ENCODE assay signal across 15 cellular contexts in genomic region chr2:64698068-64698645, GRCh38. TPM values are rescaled to one million over a fixed set of nuclear protein-coding genes. Genes with fewer than 3 reads are reported as not detected.
A peak's percentile ranks its signal among the peaks of the same experiment; 100 is the strongest.
DNase-seq lines count a peak whose midpoint lies in the region; ATAC-seq and TF ChIP-seq lines count a peak whose summit lies in the region.
"Had no signal": no experiment of that assay in that cellular context is flagged by ENCODE, and none has a peak within 500 bp of the region (broad histone marks: within the 10 kb centered on the region; RNA-seq: fewer than 3 reads in every experiment).

No MANE protein-coding gene starts in this region.

- TF ChIP-seq CTCF in SK-N-SH (IDR thresholded peaks at IDR 0.05) (no peak), HEK293 (tag by site-specific recombination; IDR thresholded peaks at IDR 0.05) (no peak)

- H2BK12ac ChIP-seq in mesenchymal stem cell (ENCODE audit: low read length in 2 of 2): no peak overlapping the region

- H4K91ac ChIP-seq in mesenchymal stem cell (ENCODE audit: low read length): no peak overlapping the region

- H3K9me3 ChIP-seq in SK-N-SH: no peaks in the 10 kb centered on the region
- no peaks in the 10 kb centered on the region for H3K9me3 ChIP-seq in HEK293 (ENCODE audit: control insufficient read depth, insufficient read depth, low read depth, low read length)
- no peaks in the 10 kb centered on the region for H3K9me3 ChIP-seq in mesenchymal stem cell (ENCODE audit: control insufficient read depth, low read length)
- H3K9me3 ChIP-seq in MG63: no peaks in the 10 kb centered on the region
- H3K9me3 ChIP-seq: spleen, thoracic aorta had no signal

- H3K36me3 ChIP-seq in SK-N-SH (replicated peaks in 1 of 2; ENCODE audit: control insufficient read depth in 1 of 2, insufficient read depth in 2 of 2, low read length in 1 of 2) (no peaks in the 10 kb centered on the region), HEK293 (ENCODE audit: control insufficient read depth in 2 of 2, insufficient read depth in 1 of 2, low read length in 2 of 2) (no peaks in the 10 kb centered on the region), mesenchymal stem cell (ENCODE audit: control insufficient read depth in 1 of 2, insufficient read depth in 2 of 2, low read depth in 1 of 2, low read length in 2 of 2) (peaks cover 0 to 8% of the 10 kb centered on the region in 2 experiments), MG63 (peaks cover 8% of the 10 kb centered on the region)
- H3K36me3 ChIP-seq: spleen, thoracic aorta had no signal

- H4K20me1 ChIP-seq in SK-N-SH (ENCODE audit: insufficient read depth): no peaks in the 10 kb centered on the region

- no peak overlapping the region for H3K4ac ChIP-seq in mesenchymal stem cell (ENCODE audit: low read depth in 1 of 2, low read length in 2 of 2)

- no peak overlapping the region for H3K4me3 ChIP-seq in SK-N-SH (ENCODE audit: low read depth in 2 of 2, low read length in 1 of 2)
- no peak overlapping the region for H3K4me3 ChIP-seq in HEK293 (ENCODE audit: low read depth, low read length)
- H3K4me3 ChIP-seq in mesenchymal stem cell (ENCODE audit: insufficient read depth in 1 of 2, low read depth in 1 of 2, low read length in 2 of 2): no peak overlapping the region
- no peak overlapping the region for H3K4me3 ChIP-seq in MG63
- H3K4me3 ChIP-seq: spleen, thoracic aorta had no signal

- H3K23ac ChIP-seq in mesenchymal stem cell (ENCODE audit: low read length in 2 of 2): no peak overlapping the region

- no peak overlapping the region for H2BK15ac ChIP-seq in mesenchymal stem cell (ENCODE audit: low read depth, poor library complexity, severe bottlenecking)

- no peak overlapping the region for H2BK120ac ChIP-seq in mesenchymal stem cell (ENCODE audit: low read depth, low read length)

- peaks cover 3% of the 10 kb centered on the region for H3K9me3 Mint-ChIP-seq in activated naive CD8-positive, alpha-beta T cell treated with anti-CD3 and anti-CD28 coated beads, Interleukin-2, amount 10 ng/mL, durations not matched to agents 7 days and 5 days
- H3K9me3 Mint-ChIP-seq: CD4-positive, alpha-beta memory T cell had no signal

- peaks cover 10% of the 10 kb centered on the region for H3K79me1 ChIP-seq in mesenchymal stem cell (replicated peaks; ENCODE audit: low read length, poor library complexity, severe bottlenecking)

- H2AFZ ChIP-seq in SK-N-SH (ENCODE audit: low read depth) (no peak overlapping the region; the same call in 1 of the 2 replicates), mesenchymal stem cell (ENCODE audit: low read depth, low read length) (no peak overlapping the region)

- no peak overlapping the region for H3K9ac ChIP-seq in SK-N-SH
- H3K9ac ChIP-seq in mesenchymal stem cell (ENCODE audit: low read length): peak overlapping the region; percentile 48

- POLR2A ChIA-PET in SK-N-SH (lab: Yijun Ruan, JAX) (no interaction called here), HEK293 (lab: Yijun Ruan, JAX) (interaction anchor here (0.5 kb wide), 1 partner anchor 28 kb away, joined by 3 read pairs; no protein-coding TSS in a partner anchor)
- POLR2A ChIA-PET in activated naive CD8-positive, alpha-beta T cell treated with anti-CD3 and anti-CD28 coated beads, Interleukin-2, amount 10 ng/mL, durations not matched to agents 7 days and 5 days (lab: Charles Lee): interaction anchor here (0.9 to 2.0 kb wide), 2 partner anchors 31 to 45 kb away, joined by 3 to 13 read pairs; partner anchors contain the start of gene SERTAD2

- no peak overlapping the region for H2AK5ac ChIP-seq in mesenchymal stem cell (ENCODE audit: low read length, severe bottlenecking)

- H3K4me2 ChIP-seq in SK-N-SH (0 out of 2 replicates have a peak overlapping the region, but pooled peaks have one; percentile 24), mesenchymal stem cell (ENCODE audit: low read length, poor library complexity, severe bottlenecking) (no peak overlapping the region)

- H3K27ac Mint-ChIP-seq in activated naive CD8-positive, alpha-beta T cell treated with anti-CD3 and anti-CD28 coated beads, Interleukin-2, amount 10 ng/mL, durations not matched to agents 7 days and 5 days: peak overlapping the region; percentile 62

- H3F3A ChIP-seq in SK-N-SH (replicated peaks; ENCODE audit: insufficient read depth): peaks cover 17% of the 10 kb centered on the region

- peaks cover 43% of the 10 kb centered on the region for H3K4me1 Mint-ChIP-seq in activated naive CD8-positive, alpha-beta T cell treated with anti-CD3 and anti-CD28 coated beads, Interleukin-2, amount 10 ng/mL, durations not matched to agents 7 days and 5 days

- DNase-seq in SK-N-SH: no peak
- no peak for DNase-seq in activated naive CD8-positive, alpha-beta T cell treated with anti-CD3 and anti-CD28 coated beads, Interleukin-2, amount 10 ng/mL, durations not matched to agents 7 days and 5 days
- DNase-seq in mesenchymal stem cell: no peak
- no peak for DNase-seq in MG63
- no peak for DNase-seq in GM19240 (ENCODE audit: insufficient read length, low spot score)
- DNase-seq: activated CD4-positive, alpha-beta T cell treated with anti-CD3 and anti-CD28 coated beads for 1 hour; activated naive CD4-positive, alpha-beta T cell; CD4-positive, alpha-beta memory T cell; NCI-H1105 treated with DMSO at 0.1 percent for 48 hours; spleen had no signal

- H2BK5ac ChIP-seq in mesenchymal stem cell (ENCODE audit: low read depth, low read length, poor library complexity, severe bottlenecking): no peak overlapping the region

- H3K79me2 ChIP-seq in SK-N-SH (ENCODE audit: insufficient read depth): peaks cover 8% of the 10 kb centered on the region; the same call in 1 of the 2 replicates

- H3K27me3 Mint-ChIP-seq in activated naive CD8-positive, alpha-beta T cell treated with anti-CD3 and anti-CD28 coated beads, Interleukin-2, amount 10 ng/mL, durations not matched to agents 7 days and 5 days: no peaks in the 10 kb centered on the region

- no peak overlapping the region for H3K18ac ChIP-seq in mesenchymal stem cell (ENCODE audit: low read depth in 1 of 2, low read length in 2 of 2)

- H3K27me3 ChIP-seq in SK-N-SH (ENCODE audit: insufficient read depth) (no peaks in the 10 kb centered on the region), mesenchymal stem cell (ENCODE audit: control insufficient read depth in 1 of 2, insufficient read depth in 1 of 2, low read length in 2 of 2) (no peaks in the 10 kb centered on the region), MG63 (no peaks in the 10 kb centered on the region)
- H3K27me3 ChIP-seq: spleen had no signal

- H3K27ac ChIP-seq in SK-N-SH (ENCODE audit: low read depth in 2 of 2, low read length in 1 of 2): peak overlapping the region in 1 of 2 experiments; percentile 80; a peak in 3 of 4 replicates
- no peak overlapping the region for H3K27ac ChIP-seq in HEK293 (ENCODE audit: extremely low read depth, low read depth, low read length)
- peak overlapping the region; percentile 91 for H3K27ac ChIP-seq in mesenchymal stem cell (ENCODE audit: low read length, poor library complexity, severe bottlenecking)
- H3K27ac ChIP-seq: 22Rv1 had no signal

- CTCF ChIA-PET in SK-N-SH (lab: Yijun Ruan, JAX) (no interaction called here), HEK293 (lab: Yijun Ruan, JAX) (interaction anchor here (0.7 kb wide), 1 partner anchor 10 kb away, joined by 3 read pairs; no protein-coding TSS in a partner anchor)

- H3K4me1 ChIP-seq in SK-N-SH (ENCODE audit: control insufficient read depth in 1 of 2, insufficient read depth in 2 of 2, low read depth in 1 of 2, low read length in 1 of 2) (peaks cover 0 to 15% of the 10 kb centered on the region in 2 experiments; a peak in 2 of 4 replicates), HEK293 (ENCODE audit: control insufficient read depth, insufficient read depth, low read length) (peaks cover 31% of the 10 kb centered on the region), mesenchymal stem cell (ENCODE audit: control insufficient read depth, insufficient read depth, low read depth, low read length) (peaks cover 6% of the 10 kb centered on the region)

- no peak overlapping the region for H4K8ac ChIP-seq in mesenchymal stem cell (ENCODE audit: low read length)

- H3K36me3 Mint-ChIP-seq in activated naive CD8-positive, alpha-beta T cell treated with anti-CD3 and anti-CD28 coated beads, Interleukin-2, amount 10 ng/mL, durations not matched to agents 7 days and 5 days: peaks cover 16% of the 10 kb centered on the region

- ATAC-seq in SK-N-SH treated with all-trans-retinoic acid at 6 μM for 48 hours (no peak), HG03432 (IDR thresholded peaks at IDR 0.05; ENCODE audit: unreplicated experiment) (no peak)
- no peak for ATAC-seq in activated naive CD8-positive, alpha-beta T cell treated with anti-CD3 and anti-CD28 coated beads, Interleukin-2, amount 10 ng/mL, durations not matched to agents 7 days and 5 days (ENCODE audit: low read depth)

- no peak for TF ChIP-seq EP300 in SK-N-SH (IDR thresholded peaks at IDR 0.05; ENCODE audit: borderline replicate concordance in 1 of 2, low read depth in 1 of 2, low read length in 1 of 2)

- 66% methylated on average over 2 of the region's 2 CpGs for whole genome bisulfite sequencing in SK-N-SH (ENCODE audit: low lambda C conversion rate)
- 100% methylated on average over 1 of the region's 2 CpGs for WGBS in mesenchymal stem cell

- no peaks in the 10 kb centered on the region for H3K9me2 ChIP-seq in SK-N-SH

- H3K14ac ChIP-seq in mesenchymal stem cell (ENCODE audit: low read length in 2 of 2): no peak overlapping the region

- H3K4me3 Mint-ChIP-seq in activated naive CD8-positive, alpha-beta T cell treated with anti-CD3 and anti-CD28 coated beads, Interleukin-2, amount 10 ng/mL, durations not matched to agents 7 days and 5 days: peak overlapping the region; percentile 60

- TF ChIP-seq RAD21 in SK-N-SH (IDR thresholded peaks at IDR 0.05; ENCODE audit: low read length): no peak

TF ChIP-seq in SK-N-SH, 30 proteins besides CTCF, POLR2A, EP300 and RAD21 (continues in another document):
- TF ChIP-seq MXI1 (IDR thresholded peaks at IDR 0.05; ENCODE audit: low read depth, low read length) (no peak), SMC3 (IDR thresholded peaks at IDR 0.05; ENCODE audit: low read depth, low read length) (no peak), CHD2 (IDR thresholded peaks at IDR 0.05; ENCODE audit: low read length, partially characterized antibody) (no peak)

TF ChIP-seq in HEK293, 187 proteins besides CTCF, POLR2A, EP300 and RAD21:
- TF ChIP-seq ZNF133 (tag by site-specific recombination; IDR thresholded peaks at IDR 0.05) (no peak), ZBTB21 (tag by site-specific recombination; IDR thresholded peaks at IDR 0.05) (no peak), PRDM1 (tag by site-specific recombination; IDR thresholded peaks at IDR 0.05) (peak; percentile 73)

RNA-seq across cellular contexts. Expression of gene SERTAD2, which starts 44.4 kb away (rescaled TPM):
- 8.8 and 9.1 TPM in 2 replicates for polyA plus RNA-seq in SK-N-SH (2012; rRNA removed)
- 11.3 and 12.6 TPM in 2 replicates for polyA plus RNA-seq in SK-N-SH (2012; cell fraction: cytosol; rRNA removed)
- 5.9 and 7.3 TPM in 2 replicates for polyA plus RNA-seq in SK-N-SH (2012; cell fraction: nucleus; rRNA removed)
- 10 to 100 TPM; 27.0 to 27.7 TPM for total RNA-seq in activated naive CD8-positive, alpha-beta T cell treated with anti-CD3 and anti-CD28 coated beads, Interleukin-2, amount 10 ng/mL, durations not matched to agents 7 days and 5 days
- 18.5 TPM for polyA plus RNA-seq in mesenchymal stem cell (2013, experiment 1 of 2)
- 16.0 TPM for polyA plus RNA-seq in mesenchymal stem cell (2013, experiment 2 of 2)
- total RNA-seq in MG63 (2014; rRNA removed; shearing (Covaris generic); ENCODE audit: low replicate concordance): 9.4 and 11.6 TPM in 2 replicates
